In the genomic region with DNA sequence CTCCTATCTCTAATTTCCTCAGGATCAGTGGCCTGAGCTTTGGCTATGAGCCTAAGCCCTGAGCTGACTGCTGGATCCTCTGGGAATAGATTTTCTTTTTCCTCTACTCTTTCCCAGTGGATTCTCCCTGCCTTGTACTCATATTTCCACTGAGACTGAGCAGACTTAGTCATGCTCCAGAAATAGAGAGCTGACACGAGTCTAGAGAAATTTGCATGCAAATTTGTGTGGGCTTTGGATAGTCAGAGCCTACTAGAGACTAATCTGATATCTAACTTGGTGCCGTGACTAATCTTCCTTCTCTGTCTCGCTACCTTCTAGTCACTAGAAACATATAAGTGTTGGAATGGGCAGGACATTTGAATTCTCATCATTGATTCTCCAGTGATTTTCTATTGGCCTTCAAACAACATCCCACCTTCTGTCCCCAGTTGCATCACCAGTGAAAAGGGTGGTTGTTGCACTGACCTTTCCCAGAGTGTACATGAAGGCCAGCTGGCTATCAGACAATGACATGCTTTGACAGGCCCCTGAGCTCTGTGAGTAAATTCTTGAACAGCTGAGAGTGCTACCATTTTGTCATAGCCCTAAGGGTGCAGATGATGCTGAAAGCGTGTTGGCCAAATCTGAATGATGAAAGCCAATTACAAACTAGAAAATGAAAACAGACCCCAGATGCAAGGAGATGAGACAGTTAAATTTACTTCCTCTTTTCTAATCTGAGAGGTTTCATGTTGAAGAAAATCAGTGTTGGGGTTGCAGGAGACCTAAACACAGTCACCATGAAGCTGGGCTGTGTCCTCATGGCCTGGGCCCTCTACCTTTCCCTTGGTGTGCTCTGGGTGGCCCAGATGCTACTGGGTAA, we compare ENCODE assay signal across 8 cellular contexts. TPM values are rescaled to one million over a fixed set of nuclear protein-coding genes. Genes with fewer than 3 reads are reported as not detected.
DNase-seq lines count a peak whose midpoint lies in the region; ATAC-seq and TF ChIP-seq lines count a peak whose summit lies in the region.

A gene with protein sequence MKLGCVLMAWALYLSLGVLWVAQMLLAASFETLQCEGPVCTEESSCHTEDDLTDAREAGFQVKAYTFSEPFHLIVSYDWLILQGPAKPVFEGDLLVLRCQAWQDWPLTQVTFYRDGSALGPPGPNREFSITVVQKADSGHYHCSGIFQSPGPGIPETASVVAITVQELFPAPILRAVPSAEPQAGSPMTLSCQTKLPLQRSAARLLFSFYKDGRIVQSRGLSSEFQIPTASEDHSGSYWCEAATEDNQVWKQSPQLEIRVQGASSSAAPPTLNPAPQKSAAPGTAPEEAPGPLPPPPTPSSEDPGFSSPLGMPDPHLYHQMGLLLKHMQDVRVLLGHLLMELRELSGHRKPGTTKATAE (plus strand): TSS at position 747 of the 865 bp plus-strand sequence. CDS start 36 bp downstream, at position 783.

- no peaks in the 10 kb centered on the region for H4K20me1 ChIP-seq in HCT116 (ENCODE audit: insufficient read depth)

- BruUV-seq in HCT116 (replicated peaks; lab: Mats Ljungman, UMichigan) = no TSS peak

- no peaks in the 10 kb centered on the region for H3K9me2 ChIP-seq in HCT116 (ENCODE audit: insufficient read depth)

- H3K4me2 ChIP-seq in HCT116 (ENCODE audit: low read length) = 0 out of 2 replicates have a peak within 1 kb of the TSS, but pooled peaks have one; percentile 10

- 33 to 60% methylated on average over 3 of the region's 4 CpGs for WGBS in gastroesophageal sphincter (ENCODE audit: low coverage in 1 of 2), 2 donors

- RAD21 ChIA-PET in HCT116 (lab: Charles Lee; ENCODE audit: low non-redundant PET in 1 of 2, low total read pairs in 2 of 2, uncharacterized antibody in 2 of 2, unreplicated experiment in 2 of 2) = no interaction called here

- H3K9ac ChIP-seq in HCT116 (ENCODE audit: low read length) = no peak within 1 kb of the TSS

- intact Hi-C loops in HCT116 (cut with micrococcal nuclease) = no loop called here

- H3K27me3 ChIP-seq in HCT116 (ENCODE audit: insufficient read depth, low read length) = no peaks in the 10 kb centered on the region
- H3K27me3 ChIP-seq in thoracic aorta (replicated peaks; ENCODE audit: insufficient read depth) = no peaks in the 10 kb centered on the region
- peaks cover 15% of the 10 kb centered on the region for H3K27me3 ChIP-seq in gastroesophageal sphincter

- no peak for TF ChIP-seq RAD21 in HCT116 (IDR thresholded peaks at IDR 0.05; ENCODE audit: low read depth)

- no peak for TF ChIP-seq EP300 in gastroesophageal sphincter (IDR thresholded peaks at IDR 0.05)

- ATAC-seq in GM18511 (IDR thresholded peaks at IDR 0.05; ENCODE audit: unreplicated experiment) (peak; percentile 66), HCT116 (no peak), thoracic aorta (ENCODE audit: insufficient number of reproducible peaks, low FRiP score, low read depth) (peak; percentile 62), gastroesophageal sphincter (no peak)

- CTCF ChIA-PET in HCT116 (lab: Charles Lee) = no interaction called here

- H3K36me3 ChIP-seq in HCT116 (ENCODE audit: control insufficient read depth in 1 of 2, insufficient read depth in 2 of 2, low read length in 2 of 2) (no peaks in the 10 kb centered on the region), thoracic aorta (no peaks in the 10 kb centered on the region), gastroesophageal sphincter (no peaks in the 10 kb centered on the region)

- H3K9me3 ChIP-seq in HCT116 (ENCODE audit: control insufficient read depth in 1 of 2, insufficient read depth in 1 of 2, low read depth in 1 of 2, low read length in 2 of 2) = no peaks in the 10 kb centered on the region
- no peaks in the 10 kb centered on the region for H3K9me3 ChIP-seq in thoracic aorta
- H3K9me3 ChIP-seq in gastroesophageal sphincter = no peaks in the 10 kb centered on the region

- no peak for TF ChIP-seq CTCF in HCT116 (IDR thresholded peaks at IDR 0.05 in 2 of 3, conservative IDR thresholded peaks at IDR 0.05 in 1 of 3; ENCODE audit: borderline replicate concordance in 1 of 3, insufficient read depth in 1 of 3, low read depth in 2 of 3, low read length in 2 of 3)
- TF ChIP-seq CTCF in epithelial cell of proximal tubule (conservative IDR thresholded peaks at IDR 0.05; ENCODE audit: low read depth, low read length) = no peak
- TF ChIP-seq CTCF in thoracic aorta (IDR thresholded peaks at IDR 0.05) = no peak
- TF ChIP-seq CTCF in gastroesophageal sphincter (IDR thresholded peaks at IDR 0.05) = no peak

- H3K4me3 ChIP-seq in HCT116 (replicated peaks in 1 of 2; ENCODE audit: low read depth in 1 of 2, low read length in 2 of 2) (no peak within 1 kb of the TSS), epithelial cell of proximal tubule (ENCODE audit: low read depth, low read length) (no peak within 1 kb of the TSS), thoracic aorta (no peak within 1 kb of the TSS), gastroesophageal sphincter (no peak within 1 kb of the TSS)

- H3K4me1 ChIP-seq in HCT116 (ENCODE audit: control insufficient read depth in 1 of 2, insufficient read depth in 2 of 2, low read length in 2 of 2) = peaks cover 0 to 11% of the 10 kb centered on the region in 2 experiments; a peak in 2 of 4 replicates
- peaks cover 0 to 17% of the 10 kb centered on the region in 2 donors for H3K4me1 ChIP-seq in thoracic aorta (ENCODE audit: control insufficient read depth in 1 of 2, low read depth in 2 of 2)
- no peaks in the 10 kb centered on the region for H3K4me1 ChIP-seq in gastroesophageal sphincter

- H3K27ac ChIP-seq in HCT116 (ENCODE audit: low read depth, low read length) (no peak within 1 kb of the TSS), thoracic aorta (peak within 1 kb of the TSS; percentile 35 to 56), gastroesophageal sphincter (no peak within 1 kb of the TSS)

- DNase-seq in HCT116 (ENCODE audit: low read depth, low spot score) (no peak), MV-4-11 (lab: John Stamatoyannopoulos, UW) (peak; percentile 83), epithelial cell of proximal tubule (ENCODE audit: low read depth) (peak; percentile 89), thoracic aorta (ENCODE audit: low spot score) (no peak), NCI-H1694 (lab: John Stamatoyannopoulos, UW) (no peak), NCI-H146 (lab: John Stamatoyannopoulos, UW) (no peak)

- no peak for TF ChIP-seq POLR2A in HCT116 (IDR thresholded peaks at IDR 0.05; ENCODE audit: borderline replicate concordance, extremely low read depth, insufficient read depth, insufficient read length)
- no peak for TF ChIP-seq POLR2A in gastroesophageal sphincter (IDR thresholded peaks at IDR 0.05)

- no peak within 1 kb of the TSS for H2AFZ ChIP-seq in HCT116 (ENCODE audit: low read depth, low read length, poor library complexity, severe bottlenecking)

- no peaks in the 10 kb centered on the region for H3K79me2 ChIP-seq in HCT116 (ENCODE audit: insufficient read depth, low read length)

- POLR2A ChIA-PET in HCT116 (lab: Charles Lee) = no interaction called here

TF ChIP-seq in HCT116, 20 proteins besides CTCF, POLR2A, EP300 and RAD21:
- no peak for TF ChIP-seq CBX3 (IDR thresholded peaks at IDR 0.05; ENCODE audit: low read depth)
- peak; percentile 13; the same call in 1 of the 2 replicates for TF ChIP-seq FOSL1 (IDR thresholded peaks at IDR 0.05; ENCODE audit: low read depth)
- TF ChIP-seq ZFX (IDR thresholded peaks at IDR 0.05) = no peak
- TF ChIP-seq, protein P1, sequence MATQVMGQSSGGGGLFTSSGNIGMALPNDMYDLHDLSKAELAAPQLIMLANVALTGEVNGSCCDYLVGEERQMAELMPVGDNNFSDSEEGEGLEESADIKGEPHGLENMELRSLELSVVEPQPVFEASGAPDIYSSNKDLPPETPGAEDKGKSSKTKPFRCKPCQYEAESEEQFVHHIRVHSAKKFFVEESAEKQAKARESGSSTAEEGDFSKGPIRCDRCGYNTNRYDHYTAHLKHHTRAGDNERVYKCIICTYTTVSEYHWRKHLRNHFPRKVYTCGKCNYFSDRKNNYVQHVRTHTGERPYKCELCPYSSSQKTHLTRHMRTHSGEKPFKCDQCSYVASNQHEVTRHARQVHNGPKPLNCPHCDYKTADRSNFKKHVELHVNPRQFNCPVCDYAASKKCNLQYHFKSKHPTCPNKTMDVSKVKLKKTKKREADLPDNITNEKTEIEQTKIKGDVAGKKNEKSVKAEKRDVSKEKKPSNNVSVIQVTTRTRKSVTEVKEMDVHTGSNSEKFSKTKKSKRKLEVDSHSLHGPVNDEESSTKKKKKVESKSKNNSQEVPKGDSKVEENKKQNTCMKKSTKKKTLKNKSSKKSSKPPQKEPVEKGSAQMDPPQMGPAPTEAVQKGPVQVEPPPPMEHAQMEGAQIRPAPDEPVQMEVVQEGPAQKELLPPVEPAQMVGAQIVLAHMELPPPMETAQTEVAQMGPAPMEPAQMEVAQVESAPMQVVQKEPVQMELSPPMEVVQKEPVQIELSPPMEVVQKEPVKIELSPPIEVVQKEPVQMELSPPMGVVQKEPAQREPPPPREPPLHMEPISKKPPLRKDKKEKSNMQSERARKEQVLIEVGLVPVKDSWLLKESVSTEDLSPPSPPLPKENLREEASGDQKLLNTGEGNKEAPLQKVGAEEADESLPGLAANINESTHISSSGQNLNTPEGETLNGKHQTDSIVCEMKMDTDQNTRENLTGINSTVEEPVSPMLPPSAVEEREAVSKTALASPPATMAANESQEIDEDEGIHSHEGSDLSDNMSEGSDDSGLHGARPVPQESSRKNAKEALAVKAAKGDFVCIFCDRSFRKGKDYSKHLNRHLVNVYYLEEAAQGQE (IDR thresholded peaks at IDR 0.05; ENCODE audit: low read depth) = no peak
- TF ChIP-seq, protein P2, sequence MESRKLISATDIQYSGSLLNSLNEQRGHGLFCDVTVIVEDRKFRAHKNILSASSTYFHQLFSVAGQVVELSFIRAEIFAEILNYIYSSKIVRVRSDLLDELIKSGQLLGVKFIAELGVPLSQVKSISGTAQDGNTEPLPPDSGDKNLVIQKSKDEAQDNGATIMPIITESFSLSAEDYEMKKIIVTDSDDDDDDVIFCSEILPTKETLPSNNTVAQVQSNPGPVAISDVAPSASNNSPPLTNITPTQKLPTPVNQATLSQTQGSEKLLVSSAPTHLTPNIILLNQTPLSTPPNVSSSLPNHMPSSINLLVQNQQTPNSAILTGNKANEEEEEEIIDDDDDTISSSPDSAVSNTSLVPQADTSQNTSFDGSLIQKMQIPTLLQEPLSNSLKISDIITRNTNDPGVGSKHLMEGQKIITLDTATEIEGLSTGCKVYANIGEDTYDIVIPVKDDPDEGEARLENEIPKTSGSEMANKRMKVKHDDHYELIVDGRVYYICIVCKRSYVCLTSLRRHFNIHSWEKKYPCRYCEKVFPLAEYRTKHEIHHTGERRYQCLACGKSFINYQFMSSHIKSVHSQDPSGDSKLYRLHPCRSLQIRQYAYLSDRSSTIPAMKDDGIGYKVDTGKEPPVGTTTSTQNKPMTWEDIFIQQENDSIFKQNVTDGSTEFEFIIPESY (IDR thresholded peaks at IDR 0.05; ENCODE audit: extremely low read depth, insufficient replicate concordance, low read length) = no peak
TF ChIP-seq in HCT116: peak in this region for 1.

RNA-seq across cellular contexts. Expression of the gene that starts here (rescaled TPM):
- total RNA-seq in HCT116 (2021; ENCODE audit: unreplicated experiment) = 0.25 TPM
- 0.10 and 0.27 TPM in 2 replicates for polyA plus RNA-seq in HCT116 (2012)
- total RNA-seq in epithelial cell of proximal tubule = 0.35 TPM in 1 of 2 replicates, not detected in the other
- not detected for total RNA-seq in thoracic aorta
- not detected for total RNA-seq in gastroesophageal sphincter

Comparison
In these comparisons a context has a peak if more than half of its experiments do, and no peak if none do; other contexts are left out.
1. Peak in DNase-seq in epithelial cell of proximal tubule; RNA of the gene not detected or under 1 TPM.
2. Peak in ATAC-seq and H3K27ac ChIP-seq in thoracic aorta; RNA of the gene not detected or under 1 TPM.